9 cellular contexts compared by ENCODE assay signal in the genomic region with DNA sequence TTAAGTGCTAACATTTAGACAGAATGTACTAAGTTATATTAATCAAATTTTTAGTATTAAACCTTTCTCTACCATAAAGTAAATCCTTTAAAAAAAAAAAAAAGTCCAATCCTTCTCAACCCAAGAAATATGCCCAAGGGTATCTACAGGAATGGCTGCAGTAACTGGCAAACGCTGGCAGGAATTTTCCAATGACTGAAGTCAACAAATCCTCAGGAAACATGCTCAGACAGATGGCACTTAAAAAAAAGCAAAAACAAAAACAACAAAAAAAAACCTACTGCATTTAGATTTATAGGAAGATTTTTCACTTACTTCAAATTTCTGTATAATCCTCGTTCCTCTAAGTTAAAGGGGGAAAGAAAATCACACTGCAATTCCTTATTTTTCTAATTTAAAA. TPM values are rescaled to one million over a fixed set of nuclear protein-coding genes. Genes with fewer than 3 reads are reported as not detected.
DNase-seq lines count a peak whose midpoint lies in the region; ATAC-seq, FAIRE-seq and TF ChIP-seq lines count a peak whose summit lies in the region.
"Had no signal": no experiment of that assay in that cellular context is flagged by ENCODE, and none has a peak within 500 bp of the region (broad histone marks: within the 10 kb centered on the region; RNA-seq: fewer than 3 reads in every experiment).

No MANE protein-coding gene starts in this region.

- BruUV-seq in HepG2 (replicated peaks; lab: Mats Ljungman, UMichigan) (no TSS peak), Calu3 (replicated peaks; lab: Mats Ljungman, UMichigan) (no TSS peak)

- H3K27me3 ChIP-seq in HepG2 (ENCODE audit: control insufficient read depth in 1 of 2, insufficient read depth in 2 of 2, low read length in 2 of 2) (no peaks in the 10 kb centered on the region), right lobe of liver (no peaks in the 10 kb centered on the region), MG63 (no peaks in the 10 kb centered on the region)

- DNase-seq in HepG2 (ENCODE audit: low spot score): no peak
- DNase-seq in right lobe of liver: no peak
- no peak for DNase-seq in endothelial cell (ENCODE audit: low spot score)
- no peak for DNase-seq in nephron progenitor cell
- no peak for DNase-seq in Calu3
- no peak for DNase-seq in SIG-M5 (lab: John Stamatoyannopoulos, UW)
- no peak for DNase-seq in MG63
- DNase-seq: activated B cell treated with CpG ODN at 0.5 μM for 24 hours had no signal

- no peak for ATAC-seq in HepG2
- ATAC-seq in right lobe of liver: no peak
- no peak for ATAC-seq in HG03159 (IDR thresholded peaks at IDR 0.05; ENCODE audit: unreplicated experiment)

- no peaks in the 10 kb centered on the region for H3K36me3 ChIP-seq in HepG2 (replicated peaks in 1 of 2; ENCODE audit: control insufficient read depth in 1 of 2, insufficient read depth in 2 of 2, low read length in 2 of 2)
- no peaks in the 10 kb centered on the region for H3K36me3 ChIP-seq in right lobe of liver
- no peaks in the 10 kb centered on the region for H3K36me3 ChIP-seq in MG63

- H3K4me1 ChIP-seq in HepG2 (ENCODE audit: insufficient read depth, low read length): peaks cover 52% of the 10 kb centered on the region
- H3K4me1 ChIP-seq in right lobe of liver: no peaks in the 10 kb centered on the region

- H3K4me2 ChIP-seq in HepG2 (ENCODE audit: low read depth, low read length): peak overlapping the region; percentile 72; the same call in 1 of the 2 replicates

- CTCF ChIA-PET in HepG2 (lab: Yijun Ruan, JAX; ENCODE audit: low intra/inter-chr PET ratio, low total read pairs): no interaction called here
- CTCF ChIA-PET in Calu3 (lab: Charles Lee): interaction anchor here (0.8 to 1.0 kb wide), 2 partner anchors 44 to 226 kb away, joined by 3 read pairs; no protein-coding TSS in a partner anchor

- no peak overlapping the region for H3K9ac ChIP-seq in HepG2 (ENCODE audit: insufficient read depth, low read depth, low read length)

- H3K36me3 Mint-ChIP-seq in endothelial cell (ENCODE audit: low read depth, unreplicated experiment) (peaks cover 8% of the 10 kb centered on the region), nephron progenitor cell (ENCODE audit: low read depth) (peaks cover 20% of the 10 kb centered on the region), Calu3 (ENCODE audit: insufficient read depth, unreplicated experiment) (peaks cover 20% of the 10 kb centered on the region)

- H3K4me3 Mint-ChIP-seq in endothelial cell (ENCODE audit: unreplicated experiment): peak overlapping the region; percentile 67
- H3K4me3 Mint-ChIP-seq in nephron progenitor cell: peak overlapping the region; percentile 75
- H3K4me3 Mint-ChIP-seq in Calu3 (ENCODE audit: low read depth, unreplicated experiment): no peak overlapping the region
- H3K4me3 Mint-ChIP-seq: activated B cell treated with CpG ODN at 0.5 μM for 24 hours had no signal

- WGBS in HepG2 (ENCODE audit: low lambda C conversion rate): 73% methylated on average over 2 of the region's 2 CpGs
- 70% methylated on average over 2 of the region's 2 CpGs for WGBS in right lobe of liver (ENCODE audit: insufficient coverage, low coverage, low lambda C conversion rate, missing lambda C conversion rate)

- H3K27ac Mint-ChIP-seq in endothelial cell (ENCODE audit: unreplicated experiment) (peak overlapping the region; percentile 75), nephron progenitor cell (peak overlapping the region; percentile 93), Calu3 (ENCODE audit: unreplicated experiment) (no peak overlapping the region)
- H3K27ac Mint-ChIP-seq: activated B cell treated with CpG ODN at 0.5 μM for 24 hours had no signal

- no peak overlapping the region for H3K27ac ChIP-seq in HepG2 (ENCODE audit: extremely low read length, insufficient read depth, low read length)
- no peak overlapping the region for H3K27ac ChIP-seq in right lobe of liver

- H3K79me2 ChIP-seq in HepG2 (ENCODE audit: insufficient read depth, low read length): no peaks in the 10 kb centered on the region

- H3K4me3 ChIP-seq in HepG2 (replicated peaks in 1 of 3; ENCODE audit: insufficient read depth in 1 of 3, low read depth in 2 of 3, low read length in 3 of 3): no peak overlapping the region
- no peak overlapping the region for H3K4me3 ChIP-seq in right lobe of liver
- H3K4me3 ChIP-seq in MG63: no peak overlapping the region

- FAIRE-seq in HepG2 (lab: Jason Lieb, UNC): no peak

- H2AFZ ChIP-seq in HepG2 (ENCODE audit: low read length): no peak overlapping the region

- H3K27me3 Mint-ChIP-seq in endothelial cell (ENCODE audit: unreplicated experiment): peaks cover 3% of the 10 kb centered on the region
- peaks cover 3% of the 10 kb centered on the region for H3K27me3 Mint-ChIP-seq in nephron progenitor cell (ENCODE audit: low read depth, poor library complexity)
- no peaks in the 10 kb centered on the region for H3K27me3 Mint-ChIP-seq in Calu3 (ENCODE audit: unreplicated experiment)
- H3K27me3 Mint-ChIP-seq: activated B cell treated with CpG ODN at 0.5 μM for 24 hours had no signal

- H3K4me1 Mint-ChIP-seq in endothelial cell (ENCODE audit: unreplicated experiment) (peaks cover 40% of the 10 kb centered on the region), nephron progenitor cell (peaks cover 49% of the 10 kb centered on the region), Calu3 (ENCODE audit: low read depth, unreplicated experiment) (peaks cover 72% of the 10 kb centered on the region)

- TF ChIP-seq POLR2A in HepG2 (IDR thresholded peaks at IDR 0.05; ENCODE audit: insufficient read depth in 1 of 2, low read depth in 2 of 2, low read length in 2 of 2) (no peak), right lobe of liver (IDR thresholded peaks at IDR 0.05) (no peak)

- intact Hi-C loops in HepG2 (cut with micrococcal nuclease; ENCODE audit: unreplicated experiment): no loop called here
- intact Hi-C loops in right lobe of liver (cut with DNase I): no loop called here
- intact Hi-C loops in Calu3 (cut with micrococcal nuclease; ENCODE audit: unreplicated experiment): loop anchor here (2.0 to 5.0 kb wide), 2 partner anchors 25 to 98 kb away; no protein-coding TSS in a partner anchor

- TF ChIP-seq CTCF in HepG2 (CRISPR knock-in tag; IDR thresholded peaks at IDR 0.05) (no peak), right lobe of liver (IDR thresholded peaks at IDR 0.05) (no peak), endothelial cell (IDR thresholded peaks at IDR 0.05; ENCODE audit: unreplicated experiment) (no peak), nephron progenitor cell (IDR thresholded peaks at IDR 0.05) (no peak), Calu3 (IDR thresholded peaks at IDR 0.05; ENCODE audit: unreplicated experiment) (no peak)

- in situ Hi-C loops in HepG2 (cut with HindIII; ENCODE audit: extremely low pct_ligation_motif_present, low pct_unique_long_range_greater_than_20kb): no loop called here

- TF ChIP-seq RAD21 in HepG2 (CRISPR knock-in tag; IDR thresholded peaks at IDR 0.05): no peak

- POLR2A ChIA-PET in HepG2 (lab: Yijun Ruan, JAX): no interaction called here

- no peak for TF ChIP-seq EP300 in HepG2 (IDR thresholded peaks at IDR 0.05; ENCODE audit: low read depth in 2 of 2, low read length in 2 of 2)
- TF ChIP-seq EP300 in HepG2 (CRISPR knock-in tag; IDR thresholded peaks at IDR 0.05; ENCODE audit: borderline replicate concordance): no peak

- no peaks in the 10 kb centered on the region for H4K20me1 ChIP-seq in HepG2 (ENCODE audit: insufficient read depth, low read length)

- no peaks in the 10 kb centered on the region for H3K9me3 ChIP-seq in HepG2 (ENCODE audit: low read length)
- no peaks in the 10 kb centered on the region for H3K9me3 ChIP-seq in right lobe of liver
- no peaks in the 10 kb centered on the region for H3K9me3 ChIP-seq in MG63

- H3K9me3 Mint-ChIP-seq in endothelial cell (ENCODE audit: unreplicated experiment): no peaks in the 10 kb centered on the region
- H3K9me3 Mint-ChIP-seq in nephron progenitor cell: peaks cover 6% of the 10 kb centered on the region
- H3K9me3 Mint-ChIP-seq in Calu3 (ENCODE audit: low read depth, unreplicated experiment): peaks cover 2% of the 10 kb centered on the region

TF ChIP-seq in HepG2, 621 proteins besides CTCF, POLR2A, EP300 and RAD21 (continues in another document):
- TF ChIP-seq ZNF292 (CRISPR knock-in tag; IDR thresholded peaks at IDR 0.05; ENCODE audit: borderline replicate concordance, low read depth) (no peak), MTA1 (CRISPR knock-in tag; IDR thresholded peaks at IDR 0.05; ENCODE audit: borderline replicate concordance) (no peak), ZFP82 (CRISPR knock-in tag; IDR thresholded peaks at IDR 0.05; ENCODE audit: borderline replicate concordance) (no peak)

RNA-seq across cellular contexts. Expression of gene SVIL, which starts 0.7 kb away (rescaled TPM):
- total RNA-seq in HepG2 (2016; rRNA removed; fragmentation: Illumina TruSeq; extraction: Trizol) (4.8 and 12.1 TPM in 2 replicates), right lobe of liver (10 to 100 TPM; 12.3 to 15.1 (median 13.6) TPM), endothelial cell (ENCODE audit: unreplicated experiment) (125 TPM), Calu3 (2022) (111 and 147 TPM in 2 replicates)
- 0.97 and 1.0 TPM in 2 replicates for total RNA-seq in HepG2 (2016; cell fraction: cytosol; rRNA removed; fragmentation: Illumina TruSeq; extraction: Trizol; ENCODE audit: low read depth)
- 3.3 and 10.0 TPM in 2 replicates for total RNA-seq in HepG2 (2016; cell fraction: insoluble cytoplasmic fraction; rRNA removed; fragmentation: Illumina TruSeq; extraction: Trizol)
- 1.7 and 3.2 TPM in 2 replicates for total RNA-seq in HepG2 (2016; cell fraction: membrane; rRNA removed; fragmentation: Illumina TruSeq; extraction: Trizol)
- total RNA-seq in HepG2 (2016; cell fraction: nucleus; rRNA removed; fragmentation: Illumina TruSeq; extraction: Trizol): 20.3 and 24.1 TPM in 2 replicates
- 3.8 and 3.9 TPM in 2 replicates for polyA plus RNA-seq in HepG2 (2011; rRNA removed)
- 2.1 and 2.3 TPM in 2 replicates for polyA plus RNA-seq in HepG2 (2011; cell fraction: cytosol; rRNA removed)
- 14.8 and 16.4 TPM in 2 replicates for polyA plus RNA-seq in HepG2 (2011; cell fraction: nucleus; rRNA removed)
- 4.0 and 4.8 TPM in 2 replicates for polyA plus RNA-seq in HepG2 (2012)
- polyA plus RNA-seq in HepG2 (2016; cell fraction: cytosol; fragmentation: Illumina TruSeq; extraction: Trizol; ENCODE audit: low read depth): 0.19 and 0.84 TPM in 2 replicates
- 2.5 and 3.2 TPM in 2 replicates for polyA plus RNA-seq in HepG2 (2016; cell fraction: insoluble cytoplasmic fraction; fragmentation: Illumina TruSeq; extraction: Trizol; ENCODE audit: low read depth)
- polyA plus RNA-seq in HepG2 (2016; cell fraction: membrane; fragmentation: Illumina TruSeq; extraction: Trizol; ENCODE audit: low read depth): 0.45 and 0.66 TPM in 2 replicates
- 13.7 TPM in 2 replicates for polyA plus RNA-seq in HepG2 (2016; cell fraction: nucleus; fragmentation: Illumina TruSeq; extraction: Trizol; ENCODE audit: insufficient read depth, low read depth)
- 7.7 and 11.4 TPM in 2 replicates for polyA minus RNA-seq in HepG2 (2011; rRNA and poly(A)+ RNA removed; ENCODE audit: low replicate concordance)
- polyA minus RNA-seq in HepG2 (2011; cell fraction: cytosol; rRNA and poly(A)+ RNA removed): 4.8 and 7.2 TPM in 2 replicates
- 30.3 and 30.4 TPM in 2 replicates for polyA minus RNA-seq in HepG2 (2011; cell fraction: nucleus; rRNA and poly(A)+ RNA removed)
- total RNA-seq in MG63 (2014; rRNA removed; shearing (Covaris generic); ENCODE audit: low replicate concordance): 2.3 and 5.6 TPM in 2 replicates
